In the genomic region with DNA sequence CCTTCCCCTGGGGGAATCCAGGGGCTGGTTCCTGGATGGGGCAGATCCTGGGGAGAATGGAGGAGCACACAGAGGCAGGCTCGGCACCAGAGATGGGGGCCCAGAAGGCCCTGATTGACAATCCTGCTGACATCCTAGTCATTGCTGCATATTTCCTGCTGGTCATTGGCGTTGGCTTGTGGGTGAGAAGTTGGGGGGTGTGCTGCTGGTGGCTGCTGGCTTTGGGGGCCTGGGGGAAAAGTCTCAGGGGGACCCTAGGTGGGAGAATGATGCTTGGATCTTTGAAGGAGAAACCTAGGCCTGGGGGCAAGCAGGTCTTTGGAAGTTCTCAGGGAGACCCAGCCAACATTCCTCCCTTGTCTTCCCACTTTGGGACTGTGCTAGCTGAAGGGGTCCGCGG, we compare ENCODE assay signal across 26 cellular contexts. TPM values are rescaled to one million over a fixed set of nuclear protein-coding genes. Genes with fewer than 3 reads are reported as not detected.
"Had no signal": no experiment of that assay in that cellular context is flagged by ENCODE, and none has a peak within 500 bp of the region (broad histone marks: within the 10 kb centered on the region; RNA-seq: fewer than 3 reads in every experiment).

A gene (plus strand): TSS at position 43 of the 400 bp plus-strand sequence. CDS start 14 bp downstream, at position 57.

- H3K9ac ChIP-seq: KMS-11 had no signal

- H3K36me3 ChIP-seq: adrenal gland, SJCRH30, WERI-Rb-1 had no signal

- H3K27me3 ChIP-seq: adrenal gland, SJCRH30 had no signal

- H3K4me3 ChIP-seq: adrenal gland, SJCRH30, SK-N-MC had no signal

- H3K9me3 ChIP-seq: adrenal gland, SJCRH30 had no signal

- DNase-seq: activated CD4-positive, alpha-beta T cell treated with anti-CD3 and anti-CD28 coated beads, Interleukin-2, amount 10 ng/mL, durations not matched to agents 24 days and 14 days; activated CD4-positive, alpha-beta T cell treated with anti-CD3 and anti-CD28 coated beads, Interleukin-2, amount 50 U/mL, for 4 hours; activated CD8-positive, alpha-beta T cell treated with anti-CD3 and anti-CD28 coated beads for 36 hours; activated gamma-delta T cell treated with Interleukin-2 at 50 U/mL for 16 hours; activated naive CD4-positive, alpha-beta T cell treated with anti-CD3 and anti-CD28 coated beads for 36 hours; activated T-cell treated with anti-CD3 and anti-CD28 coated beads, Interleukin-2, amount 50 U/mL, for 1 hour; activated T-cell treated with anti-CD3 and anti-CD28 coated beads, Interleukin-2, amount 50 U/mL, for 72 hours; adrenal gland; central memory CD4-positive, alpha-beta T cell; NCI-H1092 treated with DMSO at 0.1 percent for 48 hours; NCI-H1417 treated with DMSO at 0.1 percent for 48 hours; NCI-H187 treated with DMSO at 0.1 percent for 48 hours; NCI-H345; NCI-H524 treated with DMSO at 0.1 percent for 48 hours; SHP77; SJCRH30; T1000; WERI-Rb-1 had no signal

- H3K27ac ChIP-seq: adrenal gland, KMS-11, SJCRH30, SK-N-MC, WERI-Rb-1 had no signal

- H3K4me2 ChIP-seq: KMS-11 had no signal

RNA-seq across cellular contexts. Expression of the gene that starts here (rescaled TPM):
- total RNA-seq: activated CD4-positive, alpha-beta T cell treated with anti-CD3 and anti-CD28 coated beads, Interleukin-2, amount 10 ng/mL, durations not matched to agents 24 days and 14 days; activated CD8-positive, alpha-beta memory T cell treated with anti-CD3 and anti-CD28 coated beads for 36 hours; activated CD8-positive, alpha-beta T cell treated with anti-CD3 and anti-CD28 coated beads for 36 hours; activated naive CD4-positive, alpha-beta T cell treated with anti-CD3 and anti-CD28 coated beads for 36 hours; activated T-cell treated with anti-CD3 and anti-CD28 coated beads, Interleukin-2, amount 50 U/mL, for 72 hours; activated T-helper 2 cell treated with anti-CD3 and anti-CD28 coated beads, Interferon-gamma antibody, Interleukin-2, Interleukin-4, amounts not matched to agents 10 μg/mL and 5 μg/mL and 100 μg/mL, durations not matched to agents 14 hours and 24 hours and 36 hours; NCI-H460; RPMI7951; T-helper 1 cell treated with Interleukin-12 subunit alpha and Interleukin-12 subunit beta and Interleukin-4 antibody, amounts not matched to agents 30 ng/mL and 1 ng/mL, for 36 hours; T-helper 2 cell treated with Interferon-gamma antibody and Interleukin-4, amounts not matched to agents 100 ng/mL and 5 ng/mL, for 36 hours had no signal
